1 cellular context compared by ENCODE assay signal in the genomic region with DNA sequence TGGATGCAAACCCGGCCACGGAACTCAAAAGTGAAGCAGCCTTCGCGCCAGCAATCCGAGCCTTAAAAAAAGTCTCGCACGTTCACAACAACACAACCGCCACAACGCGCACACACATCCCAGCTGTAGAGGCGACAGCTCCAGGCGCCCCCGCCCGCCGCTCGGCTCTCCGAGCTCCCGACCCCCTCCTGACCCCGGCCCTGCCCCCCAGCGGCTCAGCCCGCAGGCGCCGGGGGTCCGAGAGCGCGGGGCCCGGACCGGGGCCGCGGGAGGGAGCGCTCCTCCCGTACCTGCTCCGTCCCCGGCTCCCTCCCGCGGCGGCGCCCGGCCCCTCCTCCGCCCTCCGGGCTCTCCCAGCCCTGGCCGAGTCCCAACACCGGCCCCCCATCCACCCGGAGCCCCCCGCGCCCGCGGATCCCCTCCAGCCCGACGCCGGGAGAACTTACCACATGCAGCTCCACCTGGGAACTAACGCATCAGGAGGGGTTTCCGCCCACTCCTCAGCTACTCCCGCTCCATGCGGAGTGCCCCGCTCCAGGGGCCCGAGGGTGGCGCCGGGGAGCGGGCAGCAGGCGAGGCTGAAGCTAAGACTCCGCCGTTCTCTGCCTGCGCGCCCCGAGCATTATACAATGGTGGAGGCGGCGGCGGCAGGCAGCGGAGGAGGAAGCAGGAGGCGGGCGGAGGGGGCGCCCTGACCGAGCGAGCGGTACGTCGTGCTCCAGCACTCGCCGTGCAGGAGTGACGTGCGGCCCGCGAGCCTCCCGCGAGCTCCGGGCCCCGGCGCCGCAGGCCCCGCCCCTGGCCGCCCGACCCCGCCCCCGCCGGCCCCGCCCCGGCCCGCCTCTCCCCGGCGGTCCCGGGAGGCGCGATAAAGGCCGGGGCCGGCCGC.
TF ChIP-seq lines count a peak whose summit lies in the region.

A gene with protein sequence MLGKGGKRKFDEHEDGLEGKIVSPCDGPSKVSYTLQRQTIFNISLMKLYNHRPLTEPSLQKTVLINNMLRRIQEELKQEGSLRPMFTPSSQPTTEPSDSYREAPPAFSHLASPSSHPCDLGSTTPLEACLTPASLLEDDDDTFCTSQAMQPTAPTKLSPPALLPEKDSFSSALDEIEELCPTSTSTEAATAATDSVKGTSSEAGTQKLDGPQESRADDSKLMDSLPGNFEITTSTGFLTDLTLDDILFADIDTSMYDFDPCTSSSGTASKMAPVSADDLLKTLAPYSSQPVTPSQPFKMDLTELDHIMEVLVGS (minus strand): TSS at position 740 of the 889 bp plus-strand sequence. CDS start 17,042 bp downstream, outside the sequence.

TF ChIP-seq in HepG2, 621 proteins besides CTCF, POLR2A, EP300 and RAD21 (continued from another document and continues in another):
- TF ChIP-seq, protein P1, sequence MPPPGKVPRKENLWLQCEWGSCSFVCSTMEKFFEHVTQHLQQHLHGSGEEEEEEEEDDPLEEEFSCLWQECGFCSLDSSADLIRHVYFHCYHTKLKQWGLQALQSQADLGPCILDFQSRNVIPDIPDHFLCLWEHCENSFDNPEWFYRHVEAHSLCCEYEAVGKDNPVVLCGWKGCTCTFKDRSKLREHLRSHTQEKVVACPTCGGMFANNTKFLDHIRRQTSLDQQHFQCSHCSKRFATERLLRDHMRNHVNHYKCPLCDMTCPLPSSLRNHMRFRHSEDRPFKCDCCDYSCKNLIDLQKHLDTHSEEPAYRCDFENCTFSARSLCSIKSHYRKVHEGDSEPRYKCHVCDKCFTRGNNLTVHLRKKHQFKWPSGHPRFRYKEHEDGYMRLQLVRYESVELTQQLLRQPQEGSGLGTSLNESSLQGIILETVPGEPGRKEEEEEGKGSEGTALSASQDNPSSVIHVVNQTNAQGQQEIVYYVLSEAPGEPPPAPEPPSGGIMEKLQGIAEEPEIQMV (CRISPR knock-in tag; IDR thresholded peaks at IDR 0.05; ENCODE audit: low read depth), result peak; percentile 18; the same call in 1 of the 2 replicates
- TF ChIP-seq, protein P2, sequence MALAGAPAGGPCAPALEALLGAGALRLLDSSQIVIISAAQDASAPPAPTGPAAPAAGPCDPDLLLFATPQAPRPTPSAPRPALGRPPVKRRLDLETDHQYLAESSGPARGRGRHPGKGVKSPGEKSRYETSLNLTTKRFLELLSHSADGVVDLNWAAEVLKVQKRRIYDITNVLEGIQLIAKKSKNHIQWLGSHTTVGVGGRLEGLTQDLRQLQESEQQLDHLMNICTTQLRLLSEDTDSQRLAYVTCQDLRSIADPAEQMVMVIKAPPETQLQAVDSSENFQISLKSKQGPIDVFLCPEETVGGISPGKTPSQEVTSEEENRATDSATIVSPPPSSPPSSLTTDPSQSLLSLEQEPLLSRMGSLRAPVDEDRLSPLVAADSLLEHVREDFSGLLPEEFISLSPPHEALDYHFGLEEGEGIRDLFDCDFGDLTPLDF (CRISPR knock-in tag; IDR thresholded peaks at IDR 0.05), result 0 out of 2 replicates have a peak, but pooled peaks have one; percentile 5
- TF ChIP-seq KLF11 (CRISPR knock-in tag; IDR thresholded peaks at IDR 0.05) (no peak), ZBTB42 (CRISPR knock-in tag; IDR thresholded peaks at IDR 0.05) (peak; percentile 77; the same call in 1 of the 2 replicates), ZNF547 (CRISPR knock-in tag; IDR thresholded peaks at IDR 0.05) (0 out of 2 replicates have a peak, but pooled peaks have one; percentile 34), SNAPC2 (CRISPR knock-in tag; IDR thresholded peaks at IDR 0.05) (no peak), KDM6A (CRISPR knock-in tag; IDR thresholded peaks at IDR 0.05; ENCODE audit: low read depth) (no peak), GABPB1 (CRISPR knock-in tag; IDR thresholded peaks at IDR 0.05) (peak; percentile 73), AGO2 (optimal IDR thresholded peaks at IDR 0.05; ENCODE audit: low read depth, low read length) (peak; percentile 87), ZNF24 (IDR thresholded peaks at IDR 0.05) (no peak), MEIS2 (CRISPR knock-in tag; IDR thresholded peaks at IDR 0.05) (peak; percentile 70; the same call in 1 of the 2 replicates), ZKSCAN8 (CRISPR knock-in tag; IDR thresholded peaks at IDR 0.05; ENCODE audit: borderline replicate concordance) (no peak), ZBTB38 (CRISPR knock-in tag; IDR thresholded peaks at IDR 0.05) (no peak), GATA4 (IDR thresholded peaks at IDR 0.05; ENCODE audit: borderline replicate concordance, low read depth) (0 out of 2 replicates have a peak, but pooled peaks have one; percentile 38), ZNF329 (CRISPR knock-in tag; IDR thresholded peaks at IDR 0.05; ENCODE audit: low read depth) (peak; percentile 84; the same call in 1 of the 2 replicates), EEA1 (CRISPR knock-in tag; IDR thresholded peaks at IDR 0.05; ENCODE audit: borderline replicate concordance) (no peak), SP2 (CRISPR knock-in tag; IDR thresholded peaks at IDR 0.05) (peak; percentile 37; the same call in 1 of the 2 replicates), ZNF83 (CRISPR knock-in tag; IDR thresholded peaks at IDR 0.05; ENCODE audit: borderline replicate concordance) (peak; percentile 84; the same call in 1 of the 2 replicates), ETV6 (CRISPR knock-in tag; conservative IDR thresholded peaks at IDR 0.05) (peak; percentile 27; the same call in 1 of the 2 replicates), RXRA (CRISPR knock-in tag; IDR thresholded peaks at IDR 0.05) (no peak)
- TF ChIP-seq, protein P3, sequence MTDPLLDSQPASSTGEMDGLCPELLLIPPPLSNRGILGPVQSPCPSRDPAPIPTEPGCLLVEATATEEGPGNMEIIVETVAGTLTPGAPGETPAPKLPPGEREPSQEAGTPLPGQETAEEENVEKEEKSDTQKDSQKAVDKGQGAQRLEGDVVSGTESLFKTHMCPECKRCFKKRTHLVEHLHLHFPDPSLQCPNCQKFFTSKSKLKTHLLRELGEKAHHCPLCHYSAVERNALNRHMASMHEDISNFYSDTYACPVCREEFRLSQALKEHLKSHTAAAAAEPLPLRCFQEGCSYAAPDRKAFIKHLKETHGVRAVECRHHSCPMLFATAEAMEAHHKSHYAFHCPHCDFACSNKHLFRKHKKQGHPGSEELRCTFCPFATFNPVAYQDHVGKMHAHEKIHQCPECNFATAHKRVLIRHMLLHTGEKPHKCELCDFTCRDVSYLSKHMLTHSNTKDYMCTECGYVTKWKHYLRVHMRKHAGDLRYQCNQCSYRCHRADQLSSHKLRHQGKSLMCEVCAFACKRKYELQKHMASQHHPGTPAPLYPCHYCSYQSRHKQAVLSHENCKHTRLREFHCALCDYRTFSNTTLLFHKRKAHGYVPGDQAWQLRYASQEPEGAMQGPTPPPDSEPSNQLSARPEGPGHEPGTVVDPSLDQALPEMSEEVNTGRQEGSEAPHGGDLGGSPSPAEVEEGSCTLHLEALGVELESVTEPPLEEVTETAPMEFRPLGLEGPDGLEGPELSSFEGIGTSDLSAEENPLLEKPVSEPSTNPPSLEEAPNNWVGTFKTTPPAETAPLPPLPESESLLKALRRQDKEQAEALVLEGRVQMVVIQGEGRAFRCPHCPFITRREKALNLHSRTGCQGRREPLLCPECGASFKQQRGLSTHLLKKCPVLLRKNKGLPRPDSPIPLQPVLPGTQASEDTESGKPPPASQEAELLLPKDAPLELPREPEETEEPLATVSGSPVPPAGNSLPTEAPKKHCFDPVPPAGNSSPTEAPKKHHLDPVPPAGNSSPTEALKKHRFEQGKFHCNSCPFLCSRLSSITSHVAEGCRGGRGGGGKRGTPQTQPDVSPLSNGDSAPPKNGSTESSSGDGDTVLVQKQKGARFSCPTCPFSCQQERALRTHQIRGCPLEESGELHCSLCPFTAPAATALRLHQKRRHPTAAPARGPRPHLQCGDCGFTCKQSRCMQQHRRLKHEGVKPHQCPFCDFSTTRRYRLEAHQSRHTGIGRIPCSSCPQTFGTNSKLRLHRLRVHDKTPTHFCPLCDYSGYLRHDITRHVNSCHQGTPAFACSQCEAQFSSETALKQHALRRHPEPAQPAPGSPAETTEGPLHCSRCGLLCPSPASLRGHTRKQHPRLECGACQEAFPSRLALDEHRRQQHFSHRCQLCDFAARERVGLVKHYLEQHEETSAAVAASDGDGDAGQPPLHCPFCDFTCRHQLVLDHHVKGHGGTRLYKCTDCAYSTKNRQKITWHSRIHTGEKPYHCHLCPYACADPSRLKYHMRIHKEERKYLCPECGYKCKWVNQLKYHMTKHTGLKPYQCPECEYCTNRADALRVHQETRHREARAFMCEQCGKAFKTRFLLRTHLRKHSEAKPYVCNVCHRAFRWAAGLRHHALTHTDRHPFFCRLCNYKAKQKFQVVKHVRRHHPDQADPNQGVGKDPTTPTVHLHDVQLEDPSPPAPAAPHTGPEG (CRISPR knock-in tag; IDR thresholded peaks at IDR 0.05), result peak; percentile 19; the same call in 1 of the 2 replicates
- TF ChIP-seq, protein P4, sequence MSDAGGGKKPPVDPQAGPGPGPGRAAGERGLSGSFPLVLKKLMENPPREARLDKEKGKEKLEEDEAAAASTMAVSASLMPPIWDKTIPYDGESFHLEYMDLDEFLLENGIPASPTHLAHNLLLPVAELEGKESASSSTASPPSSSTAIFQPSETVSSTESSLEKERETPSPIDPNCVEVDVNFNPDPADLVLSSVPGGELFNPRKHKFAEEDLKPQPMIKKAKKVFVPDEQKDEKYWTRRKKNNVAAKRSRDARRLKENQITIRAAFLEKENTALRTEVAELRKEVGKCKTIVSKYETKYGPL (CRISPR knock-in tag; IDR thresholded peaks at IDR 0.05), result peak; percentile 70
- TF ChIP-seq, protein P5, sequence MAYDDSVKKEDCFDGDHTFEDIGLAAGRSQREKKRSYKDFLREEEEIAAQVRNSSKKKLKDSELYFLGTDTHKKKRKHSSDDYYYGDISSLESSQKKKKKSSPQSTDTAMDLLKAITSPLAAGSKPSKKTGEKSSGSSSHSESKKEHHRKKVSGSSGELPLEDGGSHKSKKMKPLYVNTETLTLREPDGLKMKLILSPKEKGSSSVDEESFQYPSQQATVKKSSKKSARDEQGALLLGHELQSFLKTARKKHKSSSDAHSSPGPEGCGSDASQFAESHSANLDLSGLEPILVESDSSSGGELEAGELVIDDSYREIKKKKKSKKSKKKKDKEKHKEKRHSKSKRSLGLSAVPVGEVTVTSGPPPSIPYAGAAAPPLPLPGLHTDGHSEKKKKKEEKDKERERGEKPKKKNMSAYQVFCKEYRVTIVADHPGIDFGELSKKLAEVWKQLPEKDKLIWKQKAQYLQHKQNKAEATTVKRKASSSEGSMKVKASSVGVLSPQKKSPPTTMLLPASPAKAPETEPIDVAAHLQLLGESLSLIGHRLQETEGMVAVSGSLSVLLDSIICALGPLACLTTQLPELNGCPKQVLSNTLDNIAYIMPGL (CRISPR knock-in tag; IDR thresholded peaks at IDR 0.05; ENCODE audit: borderline replicate concordance in 1 of 2, low read depth in 1 of 2), result peak; percentile 65 to 82; a peak in 3 of 4 replicates
- TF ChIP-seq, protein P6, sequence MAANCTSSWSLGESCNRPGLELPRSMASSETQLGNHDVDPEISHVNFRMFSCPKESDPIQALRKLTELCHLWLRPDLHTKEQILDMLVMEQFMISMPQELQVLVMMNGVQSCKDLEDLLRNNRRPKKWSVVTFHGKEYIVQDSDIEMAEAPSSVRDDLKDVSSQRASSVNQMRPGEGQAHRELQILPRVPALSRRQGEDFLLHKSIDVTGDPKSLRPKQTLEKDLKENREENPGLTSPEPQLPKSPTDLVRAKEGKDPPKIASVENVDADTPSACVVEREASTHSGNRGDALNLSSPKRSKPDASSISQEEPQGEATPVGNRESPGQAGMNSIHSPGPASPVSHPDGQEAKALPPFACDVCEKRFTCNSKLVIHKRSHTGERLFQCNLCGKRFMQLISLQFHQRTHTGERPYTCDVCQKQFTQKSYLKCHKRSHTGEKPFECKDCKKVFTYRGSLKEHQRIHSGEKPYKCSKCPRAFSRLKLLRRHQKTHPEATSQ (CRISPR knock-in tag; IDR thresholded peaks at IDR 0.05; ENCODE audit: borderline replicate concordance), result 0 out of 2 replicates have a peak, but pooled peaks have one; percentile 18
- TF ChIP-seq, protein P7, sequence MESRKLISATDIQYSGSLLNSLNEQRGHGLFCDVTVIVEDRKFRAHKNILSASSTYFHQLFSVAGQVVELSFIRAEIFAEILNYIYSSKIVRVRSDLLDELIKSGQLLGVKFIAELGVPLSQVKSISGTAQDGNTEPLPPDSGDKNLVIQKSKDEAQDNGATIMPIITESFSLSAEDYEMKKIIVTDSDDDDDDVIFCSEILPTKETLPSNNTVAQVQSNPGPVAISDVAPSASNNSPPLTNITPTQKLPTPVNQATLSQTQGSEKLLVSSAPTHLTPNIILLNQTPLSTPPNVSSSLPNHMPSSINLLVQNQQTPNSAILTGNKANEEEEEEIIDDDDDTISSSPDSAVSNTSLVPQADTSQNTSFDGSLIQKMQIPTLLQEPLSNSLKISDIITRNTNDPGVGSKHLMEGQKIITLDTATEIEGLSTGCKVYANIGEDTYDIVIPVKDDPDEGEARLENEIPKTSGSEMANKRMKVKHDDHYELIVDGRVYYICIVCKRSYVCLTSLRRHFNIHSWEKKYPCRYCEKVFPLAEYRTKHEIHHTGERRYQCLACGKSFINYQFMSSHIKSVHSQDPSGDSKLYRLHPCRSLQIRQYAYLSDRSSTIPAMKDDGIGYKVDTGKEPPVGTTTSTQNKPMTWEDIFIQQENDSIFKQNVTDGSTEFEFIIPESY (CRISPR knock-in tag; IDR thresholded peaks at IDR 0.05), result 0 out of 2 replicates have a peak, but pooled peaks have one; percentile 29
- TF ChIP-seq, protein P8, sequence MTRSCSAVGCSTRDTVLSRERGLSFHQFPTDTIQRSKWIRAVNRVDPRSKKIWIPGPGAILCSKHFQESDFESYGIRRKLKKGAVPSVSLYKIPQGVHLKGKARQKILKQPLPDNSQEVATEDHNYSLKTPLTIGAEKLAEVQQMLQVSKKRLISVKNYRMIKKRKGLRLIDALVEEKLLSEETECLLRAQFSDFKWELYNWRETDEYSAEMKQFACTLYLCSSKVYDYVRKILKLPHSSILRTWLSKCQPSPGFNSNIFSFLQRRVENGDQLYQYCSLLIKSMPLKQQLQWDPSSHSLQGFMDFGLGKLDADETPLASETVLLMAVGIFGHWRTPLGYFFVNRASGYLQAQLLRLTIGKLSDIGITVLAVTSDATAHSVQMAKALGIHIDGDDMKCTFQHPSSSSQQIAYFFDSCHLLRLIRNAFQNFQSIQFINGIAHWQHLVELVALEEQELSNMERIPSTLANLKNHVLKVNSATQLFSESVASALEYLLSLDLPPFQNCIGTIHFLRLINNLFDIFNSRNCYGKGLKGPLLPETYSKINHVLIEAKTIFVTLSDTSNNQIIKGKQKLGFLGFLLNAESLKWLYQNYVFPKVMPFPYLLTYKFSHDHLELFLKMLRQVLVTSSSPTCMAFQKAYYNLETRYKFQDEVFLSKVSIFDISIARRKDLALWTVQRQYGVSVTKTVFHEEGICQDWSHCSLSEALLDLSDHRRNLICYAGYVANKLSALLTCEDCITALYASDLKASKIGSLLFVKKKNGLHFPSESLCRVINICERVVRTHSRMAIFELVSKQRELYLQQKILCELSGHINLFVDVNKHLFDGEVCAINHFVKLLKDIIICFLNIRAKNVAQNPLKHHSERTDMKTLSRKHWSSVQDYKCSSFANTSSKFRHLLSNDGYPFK (CRISPR knock-in tag; IDR thresholded peaks at IDR 0.05; ENCODE audit: borderline replicate concordance), result peak; percentile 47; the same call in 1 of the 2 replicates
